In the genomic region with DNA sequence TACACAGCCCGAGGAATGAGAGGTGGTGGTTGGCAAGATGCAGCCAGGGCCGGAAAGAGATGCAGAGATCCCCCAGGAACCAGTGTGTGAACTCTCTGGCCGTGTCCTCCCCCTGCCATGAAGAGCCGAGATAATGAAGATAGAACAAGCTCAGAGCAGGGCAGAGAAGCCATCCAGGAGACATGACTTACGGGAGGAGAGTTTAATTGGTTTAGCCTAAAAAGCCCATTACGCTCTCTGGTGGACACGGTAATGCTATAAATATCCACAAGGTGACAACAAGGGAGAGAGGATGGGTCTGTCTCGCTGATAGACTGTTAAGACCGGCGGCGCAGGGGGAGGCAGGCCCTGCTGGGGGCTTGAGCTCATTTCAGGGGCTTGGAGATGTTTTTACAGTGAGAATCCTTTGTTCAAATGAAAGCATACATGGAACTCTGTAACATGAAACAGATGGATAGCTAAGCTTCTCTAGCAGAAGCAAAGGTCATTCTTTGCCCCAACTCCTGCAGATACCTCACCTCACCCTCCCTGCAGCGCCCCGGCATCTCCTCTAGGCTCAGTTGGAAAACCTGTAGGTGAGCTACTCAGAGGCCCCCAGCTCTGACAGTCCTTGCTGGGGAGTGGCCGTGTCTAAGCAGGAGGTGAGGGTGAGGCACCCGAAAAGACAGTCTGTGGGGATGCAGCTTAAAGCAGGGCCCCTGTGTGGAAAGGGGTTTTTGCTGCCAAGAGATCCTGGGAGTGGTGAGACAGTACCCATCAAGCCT, we compare ENCODE assay signal across 9 cellular contexts.
DNase-seq lines count a peak whose midpoint lies in the region; ATAC-seq lines count a peak whose summit lies in the region.
"Had no signal": no experiment of that assay in that cellular context is flagged by ENCODE, and none has a peak within 500 bp of the region (broad histone marks: within the 10 kb centered on the region; RNA-seq: fewer than 3 reads in every experiment).

No MANE protein-coding gene starts in this region.

- peak; percentile 16 for ATAC-seq in stimulated activated memory B cell treated with anti-CD40 and anti-IgM and Interleukin-4, amounts not matched to agents 10 μg/mL and 1 μg/mL and 100 μg/mL, for 72 hours
- ATAC-seq in GM19328 (IDR thresholded peaks at IDR 0.05; ENCODE audit: unreplicated experiment), result no peak

- H3K4me1 ChIP-seq in adipocyte (ENCODE audit: control insufficient read depth, insufficient read depth, low read length), result peaks cover 5% of the 10 kb centered on the region

- peak; percentile 8 to 54 for DNase-seq in NCI-H524 (lab: John Stamatoyannopoulos, UW)
- DNase-seq in NCI-H524 treated with DMSO at 0.1 percent for 48 hours (lab: John Stamatoyannopoulos, UW), result no peak
- no peak for DNase-seq in adipocyte (ENCODE audit: low read depth)
- peak; percentile 47 for DNase-seq in iPS-NIHi11 (ENCODE audit: low spot score)
- DNase-seq in EL, result no peak
- DNase-seq in GM19240 (ENCODE audit: insufficient read length, low spot score), result no peak

- no peak overlapping the region for H3K4me3 Mint-ChIP-seq in stimulated activated memory B cell treated with anti-CD40 and anti-IgM and Interleukin-4, amounts not matched to agents 10 μg/mL and 1 μg/mL and 100 μg/mL, for 72 hours

- peaks cover 55% of the 10 kb centered on the region for H3K27me3 Mint-ChIP-seq in stimulated activated memory B cell treated with anti-CD40 and anti-IgM and Interleukin-4, amounts not matched to agents 10 μg/mL and 1 μg/mL and 100 μg/mL, for 72 hours

- no peaks in the 10 kb centered on the region for H3K9me3 Mint-ChIP-seq in stimulated activated memory B cell treated with anti-CD40 and anti-IgM and Interleukin-4, amounts not matched to agents 10 μg/mL and 1 μg/mL and 100 μg/mL, for 72 hours

- peaks cover 8% of the 10 kb centered on the region for H3K4me1 Mint-ChIP-seq in stimulated activated memory B cell treated with anti-CD40 and anti-IgM and Interleukin-4, amounts not matched to agents 10 μg/mL and 1 μg/mL and 100 μg/mL, for 72 hours

- peak overlapping the region; percentile 46 for H3K4me3 ChIP-seq in adipocyte (ENCODE audit: low read length)

- peak overlapping the region; percentile 13 for H3K9ac ChIP-seq in adipocyte (ENCODE audit: low read length)

- no peaks in the 10 kb centered on the region for H3K36me3 Mint-ChIP-seq in stimulated activated memory B cell treated with anti-CD40 and anti-IgM and Interleukin-4, amounts not matched to agents 10 μg/mL and 1 μg/mL and 100 μg/mL, for 72 hours

- H3K36me3 ChIP-seq in adipocyte (ENCODE audit: control insufficient read depth, insufficient read depth, low read length, severe bottlenecking), result no peaks in the 10 kb centered on the region
- H3K36me3 ChIP-seq: upper lobe of left lung had no signal

- no peak overlapping the region for H3K27ac Mint-ChIP-seq in stimulated activated memory B cell treated with anti-CD40 and anti-IgM and Interleukin-4, amounts not matched to agents 10 μg/mL and 1 μg/mL and 100 μg/mL, for 72 hours

- no peaks in the 10 kb centered on the region for H3K9me3 ChIP-seq in adipocyte (ENCODE audit: control insufficient read depth, low read length)
- H3K9me3 ChIP-seq: upper lobe of left lung had no signal

- H3K27me3 ChIP-seq in adipocyte (replicated peaks; ENCODE audit: control insufficient read depth, insufficient read depth, low read length), result peaks cover 6% of the 10 kb centered on the region
- H3K27me3 ChIP-seq: upper lobe of left lung had no signal

Comparison
In these comparisons a context has a peak if more than half of its experiments do, and no peak if none do; other contexts are left out.
1. DNase-seq: peak in NCI-H524 (2 of 2) and iPS-NIHi11 (single experiment); none in NCI-H524 treated with DMSO at 0.1 percent for 48 hours (single experiment), adipocyte (single experiment), EL (single experiment) and GM19240 (single experiment).